In the genomic region with DNA sequence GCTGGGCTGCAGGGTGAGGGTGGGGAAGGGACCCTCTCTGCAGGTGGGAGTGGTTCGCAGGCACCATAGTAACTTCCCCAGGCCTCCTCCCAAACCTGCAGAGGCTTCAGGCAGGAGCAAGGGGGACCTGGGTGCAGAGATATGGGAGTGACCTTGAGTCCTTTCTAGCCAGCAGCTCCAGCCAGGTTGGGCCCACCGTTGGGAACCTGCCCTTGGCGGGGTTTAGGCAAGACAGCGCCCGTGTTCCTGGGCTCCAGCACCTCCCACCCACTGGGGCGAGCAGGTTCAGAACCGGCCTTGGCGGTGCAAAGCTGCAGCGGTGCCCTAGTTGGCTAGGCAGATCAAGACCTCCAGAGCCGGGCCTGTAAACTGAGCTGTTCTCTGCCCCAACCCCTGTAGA, we compare ENCODE assay signal across 18 cellular contexts. TPM values are rescaled to one million over a fixed set of nuclear protein-coding genes. Genes with fewer than 3 reads are reported as not detected.
DNase-seq lines count a peak whose midpoint lies in the region; ATAC-seq and TF ChIP-seq lines count a peak whose summit lies in the region.
"Had no signal": no experiment of that assay in that cellular context is flagged by ENCODE, and none has a peak within 500 bp of the region (broad histone marks: within the 10 kb centered on the region; RNA-seq: fewer than 3 reads in every experiment).

No MANE protein-coding gene starts in this region.

- ATAC-seq in Right ventricle myocardium superior (ENCODE audit: poor library complexity) (peak; percentile 2), HG02840 (IDR thresholded peaks at IDR 0.05; ENCODE audit: low FRiP score, unreplicated experiment) (no peak)
- ATAC-seq: T-cell had no signal

- peak overlapping the region; percentile 69 to 95 for H3K4me3 ChIP-seq in ascending aorta
- H3K4me3 ChIP-seq in mucosa of stomach (ENCODE audit: low read length), result peak overlapping the region; percentile 45
- H3K4me3 ChIP-seq in stomach, result peak overlapping the region; percentile 55 to 93 (median 84)

- TF ChIP-seq EP300 in stomach (IDR thresholded peaks at IDR 0.05), result no peak

- H3K4me1 ChIP-seq in ascending aorta (peaks cover 6 to 39% of the 10 kb centered on the region in 2 donors), mucosa of stomach (ENCODE audit: control insufficient read depth, insufficient read depth, low read length) (peaks cover 22% of the 10 kb centered on the region), stomach (peaks cover 32 to 80% (median 75%) of the 10 kb centered on the region in 4 donors)

- no peak for TF ChIP-seq CTCF in ascending aorta (IDR thresholded peaks at IDR 0.05)
- no peak for TF ChIP-seq CTCF in stomach (IDR thresholded peaks at IDR 0.05)

- H3K27me3 ChIP-seq in ascending aorta (no peaks in the 10 kb centered on the region), mucosa of stomach (ENCODE audit: control insufficient read depth, insufficient read depth, low read length) (peaks cover 8% of the 10 kb centered on the region), stomach (peaks cover 28 to 95% (median 61%) of the 10 kb centered on the region in 3 donors)

- H3K9ac ChIP-seq in mucosa of stomach (ENCODE audit: low read length), result peak overlapping the region; percentile 61

- H3K9me3 ChIP-seq in ascending aorta (no peaks in the 10 kb centered on the region), mucosa of stomach (ENCODE audit: control insufficient read depth, low read length) (no peaks in the 10 kb centered on the region), stomach (no peaks in the 10 kb centered on the region)

- H3K27ac ChIP-seq in ascending aorta (peak overlapping the region; percentile 92 to 100), stomach (peak overlapping the region; percentile 83 to 97 (median 92))
- H3K27ac ChIP-seq: brain microvascular endothelial cell, RWPE1 had no signal

- intact Hi-C loops in ascending aorta (cut with DNase I), result loop anchor here (1.0 to 2.0 kb wide), 4 partner anchors 216 to 356 kb away; no protein-coding TSS in a partner anchor
- intact Hi-C loops in Right ventricle myocardium superior (cut with DNase I), result loop anchor here (2.0 to 10.0 kb wide), 2 partner anchors 218 to 344 kb away; no protein-coding TSS in a partner anchor
- intact Hi-C loops in stomach (cut with DNase I; ENCODE audit: low total_unique reads), result no loop called here

- no peak for TF ChIP-seq POLR2A in stomach (IDR thresholded peaks at IDR 0.05)

- H3K36me3 ChIP-seq in ascending aorta (peaks cover 0 to 15% of the 10 kb centered on the region in 2 donors), mucosa of stomach (ENCODE audit: control insufficient read depth, insufficient read depth, low read length) (no peaks in the 10 kb centered on the region), stomach (no peaks in the 10 kb centered on the region)
- H3K36me3 ChIP-seq: brain microvascular endothelial cell had no signal

- WGBS in stomach, 5 donors, result 21 to 100% (median 48%) methylated on average over 1 to 10 of the region's 10 CpGs

- DNase-seq in ascending aorta (ENCODE audit: low spot score in 2 of 2) (peak in 1 of 2 donors; percentile 62), Right ventricle myocardium superior (peak; percentile 35), stomach (no peak), NCI-H524 (lab: John Stamatoyannopoulos, UW) (no peak), Kasumi-1 (lab: John Stamatoyannopoulos, UW) (no peak), NCI-H446 (lab: John Stamatoyannopoulos, UW) (no peak)
- DNase-seq: activated naive CD4-positive, alpha-beta T cell treated with anti-CD3 and anti-CD28 coated beads for 36 hours; brain microvascular endothelial cell; EL; NCI-H146; NCI-H2227 treated with DMSO at 0.1 percent for 48 hours; NK-92 treated with Interleukin-12 subunit alpha and Interleukin-12 subunit beta, amount 100 ng/mL, for 24 hours; T-cell had no signal

RNA-seq across cellular contexts. Expression of a gene that starts 2.2 kb away (rescaled TPM):
- total RNA-seq in ascending aorta, result 84.2 TPM
- 14.2 TPM for total RNA-seq in Right ventricle myocardium superior
- 100 to 1,000 TPM in 2 of 5 donors, 10 to 100 TPM in 2, under 1 TPM in 1; 0.29 to 222 (median 32.2) TPM for total RNA-seq in stomach
- 1 to 10 TPM; 2.4 to 8.2 (median 7.0) TPM for polyA plus RNA-seq in stomach
- total RNA-seq: myocyte had no signal

RNA-seq across cellular contexts. Expression of a gene that starts 45.6 kb away (rescaled TPM):
- total RNA-seq in ascending aorta (not detected), Right ventricle myocardium superior (not detected), stomach (not detected)
- polyA plus RNA-seq in stomach, result not detected
- total RNA-seq: activated naive CD4-positive, alpha-beta T cell treated with anti-CD3 and anti-CD28 coated beads for 36 hours; lower leg skin; myocyte; T-cell had no signal
